Comparison of ENCODE assay signal across 9 cellular contexts in genomic region chr3:94772402-94772801, GRCh38.
"Had no signal": no experiment of that assay in that cellular context is flagged by ENCODE, and none has a peak within 500 bp of the region (broad histone marks: within the 10 kb centered on the region; RNA-seq: fewer than 3 reads in every experiment).

No MANE protein-coding gene starts in this region.

- H3K4me2 ChIP-seq: GM23338 had no signal

- H3K4me1 ChIP-seq: HAP-1 had no signal

- H3K4me1 Mint-ChIP-seq: GM23338, H9 had no signal

- DNase-seq: GM23248, GOT3, H7, H9, HCEC 1CT, HFFc6 had no signal

- H3K9me3 ChIP-seq: HAP-1 had no signal

- H3K27ac Mint-ChIP-seq: GM23338, H9, HFFc6 had no signal

- H3K36me3 ChIP-seq: HAP-1 had no signal

- ATAC-seq: GM23338, HCT116 had no signal

- H3K27ac ChIP-seq: GM23248 had no signal

- H3K4me3 ChIP-seq: GM23248, GM23338, HAP-1 had no signal

- H2AFZ ChIP-seq: GM23248, GM23338 had no signal

- H3K4me3 Mint-ChIP-seq: GM23338, H9, HFFc6 had no signal

- H3K9ac ChIP-seq: GM23248 had no signal

- H3K9me3 Mint-ChIP-seq: GM23338, H9 had no signal
